In the genomic region with DNA sequence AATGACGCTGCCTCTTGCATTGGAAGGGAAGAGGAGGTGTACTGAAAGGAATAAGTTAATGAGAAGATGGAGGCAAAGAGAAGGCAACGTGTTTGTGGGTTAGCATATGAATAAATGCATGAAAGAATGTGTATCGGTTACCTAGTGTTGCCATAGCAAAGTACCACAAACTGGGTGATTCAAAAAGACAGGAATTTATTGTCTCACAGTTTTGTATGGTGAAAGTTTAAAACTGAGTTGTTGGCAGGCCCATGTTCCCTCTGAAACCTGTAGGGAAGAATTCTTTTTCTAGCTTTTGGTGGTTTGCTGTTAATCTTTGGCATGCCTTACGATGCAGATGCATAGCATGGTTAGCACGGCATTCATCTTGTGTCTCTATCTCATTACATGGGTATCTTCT, we compare ENCODE assay signal across 28 cellular contexts.
DNase-seq lines count a peak whose midpoint lies in the region; ATAC-seq, FAIRE-seq and TF ChIP-seq lines count a peak whose summit lies in the region.
"Had no signal": no experiment of that assay in that cellular context is flagged by ENCODE, and none has a peak within 500 bp of the region (broad histone marks: within the 10 kb centered on the region; RNA-seq: fewer than 3 reads in every experiment).

No MANE protein-coding gene starts in this region.

- no peak overlapping the region for H3K4me3 ChIP-seq in adipocyte (ENCODE audit: low read length)
- no peak overlapping the region for H3K4me3 ChIP-seq in kidney (ENCODE audit: low read length in 2 of 2)
- no peak overlapping the region for H3K4me3 ChIP-seq in right lobe of liver
- H3K4me3 ChIP-seq: A549, hepatocyte, stomach had no signal

- H3K27ac Mint-ChIP-seq in CD14-positive monocyte (no peak overlapping the region), immature natural killer cell (no peak overlapping the region)
- H3K27ac Mint-ChIP-seq: activated CD8-positive, alpha-beta memory T cell treated with anti-CD3 and anti-CD28 coated beads, Interleukin-2, amount 10 ng/mL, durations not matched to agents 7 days and 5 days; activated naive CD8-positive, alpha-beta T cell treated with anti-CD3 and anti-CD28 coated beads, Interleukin-2, amount 50 U/mL, for 24 hours; activated T-helper 17 cell treated with anti-CD3 and anti-CD28 coated beads, Interleukin-2, amount 50 U/mL, for 72 hours; CD4-positive, alpha-beta T cell; endodermal cell; nephron progenitor cell; progenitor cell of endocrine pancreas had no signal

- no peaks in the 10 kb centered on the region for H3K27me3 ChIP-seq in adipocyte (replicated peaks; ENCODE audit: control insufficient read depth, insufficient read depth, low read length)
- no peaks in the 10 kb centered on the region for H3K27me3 ChIP-seq in foreskin keratinocyte
- no peaks in the 10 kb centered on the region for H3K27me3 ChIP-seq in right lobe of liver
- H3K27me3 ChIP-seq: hepatocyte, stomach had no signal

- ATAC-seq in foreskin keratinocyte, result peak; percentile 59
- no peak for ATAC-seq in right lobe of liver
- ATAC-seq: A549; activated CD8-positive, alpha-beta memory T cell treated with anti-CD3 and anti-CD28 coated beads, Interleukin-2, amount 10 ng/mL, durations not matched to agents 7 days and 5 days; activated naive CD8-positive, alpha-beta T cell treated with anti-CD3 and anti-CD28 coated beads, Interleukin-2, amount 50 U/mL, for 24 hours; activated T-helper 17 cell treated with anti-CD3 and anti-CD28 coated beads, Interleukin-2, amount 50 U/mL, for 72 hours; Right ventricle myocardium inferior had no signal

- H3K27me3 Mint-ChIP-seq in CD14-positive monocyte (ENCODE audit: low read depth in 3 of 3), result peaks cover 0 to 2% (median 0%) of the 10 kb centered on the region in 3 donors
- no peaks in the 10 kb centered on the region for H3K27me3 Mint-ChIP-seq in immature natural killer cell (ENCODE audit: low read depth in 3 of 3)
- H3K27me3 Mint-ChIP-seq: activated CD8-positive, alpha-beta memory T cell treated with anti-CD3 and anti-CD28 coated beads, Interleukin-2, amount 10 ng/mL, durations not matched to agents 7 days and 5 days; activated naive CD8-positive, alpha-beta T cell treated with anti-CD3 and anti-CD28 coated beads, Interleukin-2, amount 50 U/mL, for 24 hours; CD4-positive, alpha-beta T cell; progenitor cell of endocrine pancreas had no signal

- peaks cover 15% of the 10 kb centered on the region for H3K9me3 ChIP-seq in adipocyte (ENCODE audit: control insufficient read depth, low read length)
- peaks cover 0 to 12% of the 10 kb centered on the region in 2 donors for H3K9me3 ChIP-seq in kidney (ENCODE audit: control insufficient read depth in 1 of 2, low read length in 2 of 2)
- no peaks in the 10 kb centered on the region for H3K9me3 ChIP-seq in right lobe of liver
- H3K9me3 ChIP-seq: A549 had no signal

- TF ChIP-seq CTCF in foreskin keratinocyte (conservative IDR thresholded peaks at IDR 0.05), result no peak
- TF ChIP-seq CTCF in CD14-positive monocyte (IDR thresholded peaks at IDR 0.05), result no peak
- TF ChIP-seq CTCF in kidney (IDR thresholded peaks at IDR 0.05; ENCODE audit: borderline replicate concordance, extremely low read depth, insufficient read depth), result no peak
- TF ChIP-seq CTCF in right lobe of liver (IDR thresholded peaks at IDR 0.05), result no peak

- H3K4me1 Mint-ChIP-seq in CD14-positive monocyte, result no peaks in the 10 kb centered on the region
- H3K4me1 Mint-ChIP-seq in immature natural killer cell, result no peaks in the 10 kb centered on the region
- H3K4me1 Mint-ChIP-seq: activated CD8-positive, alpha-beta memory T cell treated with anti-CD3 and anti-CD28 coated beads, Interleukin-2, amount 10 ng/mL, durations not matched to agents 7 days and 5 days; activated naive CD8-positive, alpha-beta T cell treated with anti-CD3 and anti-CD28 coated beads, Interleukin-2, amount 50 U/mL, for 24 hours; activated T-helper 17 cell treated with anti-CD3 and anti-CD28 coated beads, Interleukin-2, amount 50 U/mL, for 72 hours; nephron progenitor cell had no signal

- H3K9ac ChIP-seq in adipocyte (ENCODE audit: low read length) (no peak overlapping the region), kidney (ENCODE audit: low read length in 2 of 2) (no peak overlapping the region)
- H3K9ac ChIP-seq: KMS-11 had no signal

- TF ChIP-seq POLR2A in right lobe of liver (IDR thresholded peaks at IDR 0.05), result no peak

- H3K36me3 Mint-ChIP-seq in CD14-positive monocyte, result no peaks in the 10 kb centered on the region
- H3K36me3 Mint-ChIP-seq in immature natural killer cell, result no peaks in the 10 kb centered on the region
- H3K36me3 Mint-ChIP-seq: activated CD8-positive, alpha-beta memory T cell treated with anti-CD3 and anti-CD28 coated beads, Interleukin-2, amount 10 ng/mL, durations not matched to agents 7 days and 5 days had no signal

- 47% methylated on average over 5 of the region's 5 CpGs for WGBS in right lobe of liver (ENCODE audit: insufficient coverage, low coverage, low lambda C conversion rate, missing lambda C conversion rate)

- H3K27ac ChIP-seq in foreskin keratinocyte, result no peak overlapping the region
- H3K27ac ChIP-seq in kidney (ENCODE audit: low read depth in 2 of 2, low read length in 2 of 2), result no peak overlapping the region
- no peak overlapping the region for H3K27ac ChIP-seq in right lobe of liver
- H3K27ac ChIP-seq: A549, hepatocyte, KMS-11, stomach had no signal

- FAIRE-seq in kidney (lab: Jason Lieb, UNC), result no peak
- FAIRE-seq: A549, small intestine had no signal

- H3K9me3 Mint-ChIP-seq in CD14-positive monocyte (peaks cover 11 to 23% (median 18%) of the 10 kb centered on the region in 7 donors), immature natural killer cell (peaks cover 12 to 50% (median 20%) of the 10 kb centered on the region in 6 donors)

- in situ Hi-C loops in ACHN (cut with HindIII; ENCODE audit: low pct_ligation_motif_present, low pct_unique_long_range_greater_than_20kb, low sequenced_read_pairs), result no loop called here

- H3K4me1 ChIP-seq in adipocyte (ENCODE audit: control insufficient read depth, insufficient read depth, low read length), result no peaks in the 10 kb centered on the region
- no peaks in the 10 kb centered on the region for H3K4me1 ChIP-seq in foreskin keratinocyte
- H3K4me1 ChIP-seq in kidney (ENCODE audit: control insufficient read depth in 1 of 2, insufficient read depth in 1 of 2, low read depth in 1 of 2, low read length in 2 of 2), result no peaks in the 10 kb centered on the region
- H3K4me1 ChIP-seq in right lobe of liver, result no peaks in the 10 kb centered on the region
- H3K4me1 ChIP-seq: A549, stomach had no signal

- H3K36me3 ChIP-seq in adipocyte (ENCODE audit: control insufficient read depth, insufficient read depth, low read length, severe bottlenecking) (no peaks in the 10 kb centered on the region), kidney (ENCODE audit: control insufficient read depth in 1 of 2, insufficient read depth in 2 of 2, low read length in 2 of 2) (no peaks in the 10 kb centered on the region), right lobe of liver (no peaks in the 10 kb centered on the region)
- H3K36me3 ChIP-seq: stomach had no signal

- DNase-seq in ACHN, result peak; percentile 7
- peak; percentile 34 for DNase-seq in HCEC 1CT
- peak; percentile 10 for DNase-seq in adipocyte (ENCODE audit: low read depth)
- peak; percentile 34 to 50 for DNase-seq in foreskin keratinocyte
- DNase-seq in CD14-positive monocyte (ENCODE audit: low spot score), result no peak
- DNase-seq in kidney, result no peak
- DNase-seq in immature natural killer cell, result no peak
- DNase-seq in right lobe of liver, result no peak
- DNase-seq: activated CD4-positive, alpha-beta T cell treated with anti-CD3 and anti-CD28 coated beads for 4 hours; activated CD8-positive, alpha-beta memory T cell treated with anti-CD3 and anti-CD28 coated beads, Interleukin-2, amount 10 ng/mL, durations not matched to agents 7 days and 5 days; activated naive CD8-positive, alpha-beta T cell treated with anti-CD3 and anti-CD28 coated beads, Interleukin-2, amount 50 U/mL, for 24 hours; CD4-positive, alpha-beta T cell; cerebellar nuclear complex; endodermal cell; NCI-H1048; NCI-H2081; NCI-H510A treated with DMSO at 0.1 percent for 48 hours; nephron progenitor cell; small intestine; stimulated activated CD4-positive, alpha-beta T cell treated with anti-CD3 and anti-CD28 coated beads, Interleukin-4, amount 100 ng/mL, for 24 hours; stomach; SW 1271 had no signal

- no peak overlapping the region for H3K4me3 Mint-ChIP-seq in CD14-positive monocyte
- H3K4me3 Mint-ChIP-seq in immature natural killer cell, result no peak overlapping the region
- H3K4me3 Mint-ChIP-seq: activated CD8-positive, alpha-beta memory T cell treated with anti-CD3 and anti-CD28 coated beads, Interleukin-2, amount 10 ng/mL, durations not matched to agents 7 days and 5 days; activated naive CD8-positive, alpha-beta T cell treated with anti-CD3 and anti-CD28 coated beads, Interleukin-2, amount 50 U/mL, for 24 hours; activated T-helper 17 cell treated with anti-CD3 and anti-CD28 coated beads, Interleukin-2, amount 50 U/mL, for 72 hours; CD4-positive, alpha-beta T cell; endodermal cell; nephron progenitor cell had no signal

- intact Hi-C loops in CD14-positive monocyte (cut with micrococcal nuclease), result no loop called here
- intact Hi-C loops in kidney (cut with DNase I), result no loop called here
- intact Hi-C loops in right lobe of liver (cut with DNase I), result no loop called here

Comparison
In these comparisons a context has a peak if more than half of its experiments do, and no peak if none do; other contexts are left out.
1. DNase-seq: peak in ACHN (single experiment), HCEC 1CT (single experiment), adipocyte (single experiment) and foreskin keratinocyte (2 of 2); none in CD14-positive monocyte (single experiment), kidney (single experiment), immature natural killer cell (0 of 3) and right lobe of liver (0 of 3).